20 cellular contexts compared by ENCODE assay signal in the genomic region with DNA sequence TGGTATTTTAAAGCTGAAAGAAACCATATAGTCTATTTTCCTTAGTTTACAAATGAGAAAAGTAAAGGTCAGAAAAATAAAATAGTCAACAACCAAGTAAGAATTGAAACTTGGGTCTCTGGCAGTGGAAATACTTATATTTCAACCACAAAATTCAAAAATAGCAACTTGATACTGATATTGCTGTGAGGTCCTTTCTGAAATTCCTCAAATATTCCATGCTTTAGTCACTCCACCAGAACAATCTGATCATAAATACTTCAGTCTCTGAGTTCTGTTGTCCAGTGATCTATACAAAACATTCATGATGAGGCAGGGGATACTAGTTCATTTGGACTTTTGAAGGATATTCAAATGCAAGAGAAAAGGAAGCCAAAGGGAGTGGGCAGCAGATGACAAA. TPM values are rescaled to one million over a fixed set of nuclear protein-coding genes. Genes with fewer than 3 reads are reported as not detected.
"Had no signal": no experiment of that assay in that cellular context is flagged by ENCODE, and none has a peak within 500 bp of the region (broad histone marks: within the 10 kb centered on the region; RNA-seq: fewer than 3 reads in every experiment).

No MANE protein-coding gene starts in this region.

RNA-seq across cellular contexts. Expression of a gene that starts 25.8 kb away (rescaled TPM):
- total RNA-seq: adrenal gland, bronchial epithelial cell, colonic mucosa, epithelial cell of proximal tubule, fibroblast of lung, gastrocnemius medialis, hepatocyte, left cardiac atrium, left ventricle myocardium superior, lung microvascular endothelial cell, mesenteric fat pad, mucosa of descending colon, ovary, progenitor cell of endocrine pancreas, T-helper 17 cell, temporal lobe, tibial nerve, ureter had no signal
- polyA plus RNA-seq: adrenal gland, aorta, fibroblast of lung, hepatocyte, keratinocyte, ovary had no signal
